ENCODE assay signal across 19 cellular contexts in the genomic region with DNA sequence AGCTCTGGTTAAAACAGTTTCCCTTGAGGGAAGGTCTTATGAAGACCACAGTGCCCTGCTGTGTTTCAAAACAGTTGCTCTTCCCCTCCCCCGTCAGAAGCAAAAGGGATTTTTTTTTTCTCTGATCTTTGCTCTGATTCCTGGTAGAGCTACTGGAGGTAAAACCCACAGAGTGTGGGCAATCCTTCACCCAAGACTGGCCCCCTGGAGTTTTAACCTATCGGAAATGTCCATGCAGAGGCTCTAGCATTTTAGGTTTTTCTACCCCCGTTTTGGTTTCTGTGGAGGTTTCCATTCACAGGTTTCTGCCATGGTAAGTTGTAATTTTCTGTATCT. TPM values are rescaled to one million over a fixed set of nuclear protein-coding genes. Genes with fewer than 3 reads are reported as not detected.
DNase-seq lines count a peak whose midpoint lies in the region; ATAC-seq, FAIRE-seq and TF ChIP-seq lines count a peak whose summit lies in the region.
"Had no signal": no experiment of that assay in that cellular context is flagged by ENCODE, and none has a peak within 500 bp of the region (broad histone marks: within the 10 kb centered on the region; RNA-seq: fewer than 3 reads in every experiment).

No MANE protein-coding gene starts in this region.

- no peaks in the 10 kb centered on the region for H3K9me3 ChIP-seq in K562 (replicated peaks; ENCODE audit: control insufficient read depth, insufficient read depth, low read depth, low read length)
- no peaks in the 10 kb centered on the region for H3K9me3 ChIP-seq in effector memory CD4-positive, alpha-beta T cell (ENCODE audit: control insufficient read depth, low read length)
- H3K9me3 ChIP-seq: SK-N-SH had no signal

- H3K27me3 ChIP-seq in K562 (ENCODE audit: control insufficient read depth in 2 of 2, insufficient read depth in 2 of 2, low read length in 2 of 2): no peaks in the 10 kb centered on the region
- H3K27me3 ChIP-seq in effector memory CD4-positive, alpha-beta T cell (replicated peaks; ENCODE audit: control insufficient read depth, insufficient read depth, low read length, poor library complexity, severe bottlenecking): peaks cover 2% of the 10 kb centered on the region

- intact Hi-C loops in K562 (cut with micrococcal nuclease): no loop called here

- H3K27ac ChIP-seq in K562 (ENCODE audit: extremely low read depth, low read depth, low read length): no peak overlapping the region
- H3K27ac ChIP-seq in effector memory CD4-positive, alpha-beta T cell (ENCODE audit: insufficient read depth, low read length, poor library complexity, severe bottlenecking): no peak overlapping the region
- H3K27ac ChIP-seq: left ventricle myocardium inferior had no signal

- no peak for FAIRE-seq in K562 (lab: Jason Lieb, UNC)
- FAIRE-seq: bronchial epithelial cell, TTC549 had no signal

- no peak for TF ChIP-seq RAD21 in K562 (CRISPR knock-in tag; conservative IDR thresholded peaks at IDR 0.05 in 1 of 2, IDR thresholded peaks at IDR 0.05 in 1 of 2)

- BruUV-seq in K562 (replicated peaks; lab: Mats Ljungman, UMichigan): no TSS peak

- ATAC-seq in K562: no peak
- no peak for ATAC-seq in HG03571 (IDR thresholded peaks at IDR 0.05; ENCODE audit: unreplicated experiment)
- ATAC-seq: sciatic nerve had no signal

- no peaks in the 10 kb centered on the region for H3K79me2 ChIP-seq in K562 (ENCODE audit: control insufficient read depth, insufficient read depth, low read length)

- WGBS in K562 (ENCODE audit: insufficient coverage, low coverage, missing lambda C conversion rate): 0% methylated on average over 3 of the region's 3 CpGs

- H3K36me3 ChIP-seq in K562 (ENCODE audit: control insufficient read depth, insufficient read depth, low read length): no peaks in the 10 kb centered on the region
- H3K36me3 ChIP-seq in effector memory CD4-positive, alpha-beta T cell (ENCODE audit: control insufficient read depth, insufficient read depth, low read length): no peaks in the 10 kb centered on the region
- H3K36me3 ChIP-seq: left ventricle myocardium inferior had no signal

- no peak overlapping the region for H3K4me3 ChIP-seq in K562
- H3K4me3 ChIP-seq in effector memory CD4-positive, alpha-beta T cell (ENCODE audit: insufficient read depth, low read depth, low read length, poor library complexity, severe bottlenecking): no peak overlapping the region
- H3K4me3 ChIP-seq: left ventricle myocardium inferior had no signal

- H3K4me1 ChIP-seq in K562 (replicated peaks in 1 of 2; ENCODE audit: control insufficient read depth in 2 of 2, insufficient read depth in 2 of 2, low read length in 2 of 2): no peaks in the 10 kb centered on the region
- no peaks in the 10 kb centered on the region for H3K4me1 ChIP-seq in effector memory CD4-positive, alpha-beta T cell (ENCODE audit: control insufficient read depth, insufficient read depth, low read length, poor library complexity, severe bottlenecking)
- H3K4me1 ChIP-seq: left ventricle myocardium inferior had no signal

- no peak for TF ChIP-seq POLR2A in K562 (conservative IDR thresholded peaks at IDR 0.05)

- no peaks in the 10 kb centered on the region for H3K9me1 ChIP-seq in K562 (ENCODE audit: control insufficient read depth, insufficient read depth, low read length)

- H4K20me1 ChIP-seq in K562 (replicated peaks; ENCODE audit: control insufficient read depth, insufficient read depth, low read length): no peaks in the 10 kb centered on the region

- H3K9ac ChIP-seq in K562 (ENCODE audit: insufficient read depth in 1 of 2, low read depth in 2 of 2, low read length in 2 of 2): no peak overlapping the region
- H3K9ac ChIP-seq: SK-N-SH had no signal

- in situ Hi-C loops in K562 (cut with MboI): no loop called here

- no peak overlapping the region for H3K4me2 ChIP-seq in K562 (ENCODE audit: insufficient read depth, low read length)
- H3K4me2 ChIP-seq: SK-N-SH had no signal

- no peak for TF ChIP-seq CTCF in K562 (IDR thresholded peaks at IDR 0.05 in 2 of 3, conservative IDR thresholded peaks at IDR 0.05 in 1 of 3; ENCODE audit: insufficient read depth in 2 of 3, low read depth in 1 of 3, low read length in 3 of 3)

- H2AFZ ChIP-seq in K562 (ENCODE audit: low read depth, low read length): no peak overlapping the region

- no peak for TF ChIP-seq EP300 in K562 (IDR thresholded peaks at IDR 0.05; ENCODE audit: low read length)

- peak; percentile 39 for DNase-seq in stimulated activated CD4-positive, alpha-beta T cell treated with anti-CD3 and anti-CD28 coated beads, Interleukin-15, amount 100 ng/mL, for 24 hours
- no peak for DNase-seq in stimulated activated CD4-positive, alpha-beta T cell treated with anti-CD3 and anti-CD28 coated beads, Interleukin-2, amount 100 ng/mL, for 48 hours
- DNase-seq in OCI-M1 (lab: John Stamatoyannopoulos, UW) (peak; percentile 31), K562 (ENCODE audit: extremely low read depth in 1 of 4, low spot score in 3 of 4) (peak in 1 of 4 experiments; percentile 6), T-helper 9 cell (no peak), NCI-H146 treated with DMSO at 0.1 percent for 48 hours (lab: John Stamatoyannopoulos, UW; ENCODE audit: unreplicated experiment) (no peak)
- DNase-seq in effector memory CD4-positive, alpha-beta T cell: no peak
- DNase-seq: dermis blood vessel endothelial cell, left ventricle myocardium inferior, NCI-H1105 treated with DMSO at 0.1 percent for 48 hours, NCI-H82, SK-N-SH had no signal

- CTCF ChIA-PET in K562 (lab: Yijun Ruan, JAX; ENCODE audit: low intra/inter-chr PET ratio): no interaction called here

- POLR2A ChIA-PET in K562 (lab: Yijun Ruan, JAX): no interaction called here

TF ChIP-seq in K562, 482 proteins besides CTCF, POLR2A, EP300 and RAD21:
- TF ChIP-seq SNIP1 (IDR thresholded peaks at IDR 0.05; ENCODE audit: low read depth) (no peak), ZNF384 (IDR thresholded peaks at IDR 0.05; ENCODE audit: low read depth, low read length) (0 out of 2 replicates have a peak, but pooled peaks have one; percentile 33)

RNA-seq across cellular contexts. Expression of gene GRM2, which starts 27.7 kb away (rescaled TPM):
- total RNA-seq in K562 (2011; cell fraction: chromatin; rRNA removed; ENCODE audit: low replicate concordance): 0.14 TPM in 1 of 2 replicates, not detected in the other
- total RNA-seq in K562 (2011; cell fraction: nucleolus; rRNA removed): 0.33 TPM in 1 of 2 replicates, not detected in the other
- total RNA-seq in K562 (2011; cell fraction: nucleoplasm; rRNA removed): 0.07 and 0.15 TPM in 2 replicates
- not detected in 2 replicates for total RNA-seq in K562 (2014; rRNA removed)
- total RNA-seq in K562 (2014; rRNA removed; fragmentation: Illumina TruSeq; extraction: Trizol): not detected in 2 replicates
- not detected in 2 replicates for total RNA-seq in K562 (2015; rRNA removed; fragmentation: Illumina TruSeq; extraction: Trizol)
- total RNA-seq in K562 (2021): not detected in 2 replicates
- not detected in 2 replicates for polyA plus RNA-seq in K562 (2011; rRNA removed)
- polyA plus RNA-seq in K562 (2011; cell fraction: cytosol; rRNA removed): not detected in 2 replicates
- polyA plus RNA-seq in K562 (2011; cell fraction: nucleus; rRNA removed): not detected in 2 replicates
- not detected in 2 replicates for polyA plus RNA-seq in K562 (2012)
- not detected in 2 replicates for polyA plus RNA-seq in K562 (2014; fragmentation: Illumina TruSeq; extraction: Trizol)
- polyA plus RNA-seq in K562 (2014; fragmentation: Nextera tagmentation; extraction: Ambion mirVana): not detected
- not detected in 2 replicates for polyA plus RNA-seq in K562 (2014; rRNA removed)
- not detected in 2 replicates for polyA minus RNA-seq in K562 (2011; rRNA and poly(A)+ RNA removed)
- polyA minus RNA-seq in K562 (2011; cell fraction: cytosol; rRNA and poly(A)+ RNA removed): not detected in 2 replicates
- polyA minus RNA-seq in K562 (2011; cell fraction: nucleus; rRNA and poly(A)+ RNA removed): 0.13 TPM in 1 of 2 replicates, not detected in the other
- polyA plus RNA-seq: IgD-negative memory B cell had no signal

RNA-seq across cellular contexts. Expression of gene IQCF6, which starts 44.5 kb away (rescaled TPM):
- total RNA-seq in K562 (2011; cell fraction: chromatin; rRNA removed; ENCODE audit: low replicate concordance): not detected in 2 replicates
- not detected in 2 replicates for total RNA-seq in K562 (2011; cell fraction: nucleolus; rRNA removed)
- total RNA-seq in K562 (2011; cell fraction: nucleoplasm; rRNA removed): not detected in 2 replicates
- not detected in 2 replicates for total RNA-seq in K562 (2014; rRNA removed)
- not detected in 2 replicates for total RNA-seq in K562 (2014; rRNA removed; fragmentation: Illumina TruSeq; extraction: Trizol)
- not detected in 2 replicates for total RNA-seq in K562 (2015; rRNA removed; fragmentation: Illumina TruSeq; extraction: Trizol)
- total RNA-seq in K562 (2021): not detected in 2 replicates
- polyA plus RNA-seq in K562 (2011; rRNA removed): not detected in 2 replicates
- polyA plus RNA-seq in K562 (2011; cell fraction: cytosol; rRNA removed): not detected in 2 replicates
- polyA plus RNA-seq in K562 (2011; cell fraction: nucleus; rRNA removed): not detected in 2 replicates
- 1.3 TPM in 1 of 2 replicates, not detected in the other for polyA plus RNA-seq in K562 (2012)
- polyA plus RNA-seq in K562 (2014; fragmentation: Illumina TruSeq; extraction: Trizol): not detected in 2 replicates
- not detected for polyA plus RNA-seq in K562 (2014; fragmentation: Nextera tagmentation; extraction: Ambion mirVana)
- not detected in 2 replicates for polyA plus RNA-seq in K562 (2014; rRNA removed)
- not detected in 2 replicates for polyA minus RNA-seq in K562 (2011; rRNA and poly(A)+ RNA removed)
- not detected in 2 replicates for polyA minus RNA-seq in K562 (2011; cell fraction: cytosol; rRNA and poly(A)+ RNA removed)
- polyA minus RNA-seq in K562 (2011; cell fraction: nucleus; rRNA and poly(A)+ RNA removed): not detected in 2 replicates
- total RNA-seq: bronchial epithelial cell, dermis blood vessel endothelial cell, left ventricle myocardium inferior, osteocyte, sciatic nerve had no signal
- polyA plus RNA-seq: esophagus, IgD-negative memory B cell, SK-N-SH had no signal

Comparison
In these comparisons a context has a peak if more than half of its experiments do, and no peak if none do; other contexts are left out.
1. DNase-seq: peak in stimulated activated CD4-positive, alpha-beta T cell treated with anti-CD3 and anti-CD28 coated beads, Interleukin-15, amount 100 ng/mL, for 24 hours (single experiment) and OCI-M1 (single experiment); none in stimulated activated CD4-positive, alpha-beta T cell treated with anti-CD3 and anti-CD28 coated beads, Interleukin-2, amount 100 ng/mL, for 48 hours (0 of 2), T-helper 9 cell (single experiment), NCI-H146 treated with DMSO at 0.1 percent for 48 hours (single experiment) and effector memory CD4-positive, alpha-beta T cell (0 of 3).